18 cellular contexts compared by ENCODE assay signal in genomic region chr21:42401164-42401563, GRCh38. TPM values are rescaled to one million over a fixed set of nuclear protein-coding genes. Genes with fewer than 3 reads are reported as not detected.
DNase-seq lines count a peak whose midpoint lies in the region; ATAC-seq, FAIRE-seq and TF ChIP-seq lines count a peak whose summit lies in the region.
"Had no signal": no experiment of that assay in that cellular context is flagged by ENCODE, and none has a peak within 500 bp of the region (broad histone marks: within the 10 kb centered on the region; RNA-seq: fewer than 3 reads in every experiment).

No MANE protein-coding gene starts in this region.

- DNase-seq in activated CD4-positive, alpha-beta T cell treated with anti-CD3 and anti-CD28 coated beads, Interleukin-2, amount 10 ng/mL, durations not matched to agents 7 days and 5 days: no peak
- DNase-seq in activated CD4-positive, alpha-beta T cell treated with anti-CD3 and anti-CD28 coated beads for 48 hours: no peak
- DNase-seq in GM23248: peak; percentile 27
- DNase-seq in activated naive CD8-positive, alpha-beta T cell treated with anti-CD3 and anti-CD28 coated beads, Interleukin-2, amount 10 ng/mL, durations not matched to agents 7 days and 5 days: no peak
- peak in 1 of 2 donors; percentile 51 for DNase-seq in left lung
- DNase-seq in KG1 (lab: John Stamatoyannopoulos, UW): no peak
- DNase-seq in small intestine: no peak
- DNase-seq: activated CD4-positive, CD25-positive, alpha-beta regulatory T cell; HFFc6; NCI-H2171; NCI-H82; posterior cingulate gyrus; stimulated activated naive CD4-positive, alpha-beta T cell had no signal

- no peak overlapping the region for H3K4me3 Mint-ChIP-seq in activated CD4-positive, alpha-beta T cell treated with anti-CD3 and anti-CD28 coated beads, Interleukin-2, amount 10 ng/mL, durations not matched to agents 7 days and 5 days
- peak overlapping the region; percentile 10 for H3K4me3 Mint-ChIP-seq in activated naive CD8-positive, alpha-beta T cell treated with anti-CD3 and anti-CD28 coated beads, Interleukin-2, amount 10 ng/mL, durations not matched to agents 7 days and 5 days
- H3K4me3 Mint-ChIP-seq: HFFc6 had no signal

- H3K9ac ChIP-seq in GM23248: no peak overlapping the region

- H4K20me1 ChIP-seq in GM23248 (ENCODE audit: insufficient read depth): no peaks in the 10 kb centered on the region

- no peak overlapping the region for H3K27ac ChIP-seq in GM23248
- H3K27ac ChIP-seq in left lung: no peak overlapping the region
- H3K27ac ChIP-seq in small intestine (ENCODE audit: low read depth in 1 of 2, low read length in 1 of 2): no peak overlapping the region
- H3K27ac ChIP-seq: ascending aorta, RWPE1 had no signal

- no peaks in the 10 kb centered on the region for H3K9me3 ChIP-seq in GM23248 (ENCODE audit: low read depth)
- H3K9me3 ChIP-seq in left lung: peaks cover 0 to 4% of the 10 kb centered on the region in 2 donors
- H3K9me3 ChIP-seq in small intestine (ENCODE audit: control insufficient read depth, low read depth): no peaks in the 10 kb centered on the region
- H3K9me3 ChIP-seq: ascending aorta had no signal

- no peaks in the 10 kb centered on the region for H3K79me2 ChIP-seq in GM23248 (ENCODE audit: insufficient read depth)

- CTCF ChIA-PET in activated CD4-positive, alpha-beta T cell treated with anti-CD3 and anti-CD28 coated beads, Interleukin-2, amount 10 ng/mL, durations not matched to agents 7 days and 5 days (lab: Charles Lee): interaction anchor here (0.9 to 3.4 kb wide), 4 partner anchors 9 to 28 kb away, joined by 3 to 14 read pairs (median 6); no protein-coding TSS in a partner anchor

- H3K4me2 ChIP-seq in GM23248 (ENCODE audit: unreplicated experiment): no peak overlapping the region

- H3K27me3 ChIP-seq in GM23248 (replicated peaks; ENCODE audit: insufficient read depth): no peaks in the 10 kb centered on the region
- H3K27me3 ChIP-seq in left lung: no peaks in the 10 kb centered on the region
- H3K27me3 ChIP-seq in small intestine (ENCODE audit: control insufficient read depth in 2 of 2, insufficient read depth in 2 of 2, low read length in 2 of 2): no peaks in the 10 kb centered on the region
- H3K27me3 ChIP-seq: ascending aorta had no signal

- H3K4me1 ChIP-seq in GM23248 (ENCODE audit: insufficient read depth) (no peaks in the 10 kb centered on the region), left lung (no peaks in the 10 kb centered on the region), small intestine (ENCODE audit: control insufficient read depth in 2 of 2, insufficient read depth in 1 of 2, low read depth in 1 of 2, low read length in 1 of 2) (peaks cover 0 to 2% of the 10 kb centered on the region in 2 donors)
- H3K4me1 ChIP-seq: ascending aorta had no signal

- intact Hi-C loops in left lung (cut with DNase I): no loop called here

- no peak for ATAC-seq in activated naive CD8-positive, alpha-beta T cell treated with anti-CD3 and anti-CD28 coated beads, Interleukin-2, amount 10 ng/mL, durations not matched to agents 7 days and 5 days (ENCODE audit: low read depth)
- ATAC-seq in left lung (peak; percentile 76), GM21786 (IDR thresholded peaks at IDR 0.05; ENCODE audit: unreplicated experiment) (no peak)
- ATAC-seq: left lobe of liver had no signal

- TF ChIP-seq CTCF in left lung (IDR thresholded peaks at IDR 0.05): no peak

- peak overlapping the region; percentile 83 for H3K27ac Mint-ChIP-seq in activated CD4-positive, alpha-beta T cell treated with anti-CD3 and anti-CD28 coated beads, Interleukin-2, amount 10 ng/mL, durations not matched to agents 7 days and 5 days
- H3K27ac Mint-ChIP-seq in activated naive CD8-positive, alpha-beta T cell treated with anti-CD3 and anti-CD28 coated beads, Interleukin-2, amount 10 ng/mL, durations not matched to agents 7 days and 5 days: peak overlapping the region; percentile 89
- H3K27ac Mint-ChIP-seq: HFFc6 had no signal

- H3K4me3 ChIP-seq in GM23248: no peak overlapping the region
- H3K4me3 ChIP-seq in left lung: no peak overlapping the region
- H3K4me3 ChIP-seq in small intestine (ENCODE audit: low read depth in 1 of 2, low read length in 2 of 2): no peak overlapping the region
- H3K4me3 ChIP-seq: ascending aorta had no signal

- H3K36me3 Mint-ChIP-seq in activated CD4-positive, alpha-beta T cell treated with anti-CD3 and anti-CD28 coated beads, Interleukin-2, amount 10 ng/mL, durations not matched to agents 7 days and 5 days (ENCODE audit: low read depth): peaks cover 42% of the 10 kb centered on the region
- peaks cover 23% of the 10 kb centered on the region for H3K36me3 Mint-ChIP-seq in activated naive CD8-positive, alpha-beta T cell treated with anti-CD3 and anti-CD28 coated beads, Interleukin-2, amount 10 ng/mL, durations not matched to agents 7 days and 5 days

- no peaks in the 10 kb centered on the region for H3K9me2 ChIP-seq in GM23248 (ENCODE audit: insufficient read depth)

- H3K36me3 ChIP-seq in GM23248 (ENCODE audit: low read depth): no peaks in the 10 kb centered on the region
- H3K36me3 ChIP-seq in left lung: no peaks in the 10 kb centered on the region
- H3K36me3 ChIP-seq in small intestine (ENCODE audit: control insufficient read depth in 2 of 2, insufficient read depth in 2 of 2, low read length in 2 of 2): no peaks in the 10 kb centered on the region
- H3K36me3 ChIP-seq: ascending aorta had no signal

- no peaks in the 10 kb centered on the region for H3F3A ChIP-seq in GM23248 (ENCODE audit: insufficient read depth)

- FAIRE-seq in small intestine (lab: Jason Lieb, UNC): no peak

- POLR2A ChIA-PET in activated CD4-positive, alpha-beta T cell treated with anti-CD3 and anti-CD28 coated beads, Interleukin-2, amount 10 ng/mL, durations not matched to agents 7 days and 5 days (lab: Charles Lee): no interaction called here
- POLR2A ChIA-PET in activated naive CD8-positive, alpha-beta T cell treated with anti-CD3 and anti-CD28 coated beads, Interleukin-2, amount 10 ng/mL, durations not matched to agents 7 days and 5 days (lab: Charles Lee): interaction anchor here (0.8 to 6.7 kb wide), 4 partner anchors 8 to 49 kb away, joined by 3 to 182 read pairs (median 30); no protein-coding TSS in a partner anchor

- WGBS in GM23248 (ENCODE audit: low coverage in 1 of 2, low lambda C conversion rate in 2 of 2, missing lambda C conversion rate in 2 of 2), 2 experiments: 19 to 23% methylated on average over 3 of the region's 3 CpGs
- WGBS in small intestine, 3 donors: 55 to 67% (median 62%) methylated on average over 3 of the region's 3 CpGs

- in situ Hi-C loops in GM23248 (cut with MboI): no loop called here

- H3K9me3 Mint-ChIP-seq in activated CD4-positive, alpha-beta T cell treated with anti-CD3 and anti-CD28 coated beads, Interleukin-2, amount 10 ng/mL, durations not matched to agents 7 days and 5 days: peaks cover 11% of the 10 kb centered on the region
- peaks cover 6% of the 10 kb centered on the region for H3K9me3 Mint-ChIP-seq in activated naive CD8-positive, alpha-beta T cell treated with anti-CD3 and anti-CD28 coated beads, Interleukin-2, amount 10 ng/mL, durations not matched to agents 7 days and 5 days

- peaks cover 52% of the 10 kb centered on the region for H3K4me1 Mint-ChIP-seq in activated CD4-positive, alpha-beta T cell treated with anti-CD3 and anti-CD28 coated beads, Interleukin-2, amount 10 ng/mL, durations not matched to agents 7 days and 5 days
- peaks cover 45% of the 10 kb centered on the region for H3K4me1 Mint-ChIP-seq in activated naive CD8-positive, alpha-beta T cell treated with anti-CD3 and anti-CD28 coated beads, Interleukin-2, amount 10 ng/mL, durations not matched to agents 7 days and 5 days

- H3K27me3 Mint-ChIP-seq in activated CD4-positive, alpha-beta T cell treated with anti-CD3 and anti-CD28 coated beads, Interleukin-2, amount 10 ng/mL, durations not matched to agents 7 days and 5 days: no peaks in the 10 kb centered on the region
- no peaks in the 10 kb centered on the region for H3K27me3 Mint-ChIP-seq in activated naive CD8-positive, alpha-beta T cell treated with anti-CD3 and anti-CD28 coated beads, Interleukin-2, amount 10 ng/mL, durations not matched to agents 7 days and 5 days

- no peak overlapping the region for H2AFZ ChIP-seq in GM23248

RNA-seq across cellular contexts. Expression of gene UBASH3A, which starts 2.5 kb away (rescaled TPM):
- 10 to 100 TPM; 77.4 to 83.7 TPM for total RNA-seq in activated CD4-positive, alpha-beta T cell treated with anti-CD3 and anti-CD28 coated beads, Interleukin-2, amount 10 ng/mL, durations not matched to agents 7 days and 5 days
- not detected in 2 replicates for total RNA-seq in GM23248 (2014; rRNA removed; shearing (Covaris generic))
- polyA plus RNA-seq in GM23248 (2016; fragmentation: Nextera tagmentation; extraction: Ambion mirVana) (not detected in 2 replicates), small intestine (1 to 10 TPM in 1 of 3 donors, under 1 TPM in 2; 0.42 to 2.4 (median 0.67) TPM)
- total RNA-seq in activated naive CD8-positive, alpha-beta T cell treated with anti-CD3 and anti-CD28 coated beads, Interleukin-2, amount 10 ng/mL, durations not matched to agents 7 days and 5 days: 10 to 100 TPM; 77.8 to 80.2 TPM
- total RNA-seq in left lung: 1 to 10 TPM in 1 of 2 donors, under 1 TPM in 1; 0.67 to 1.3 TPM
- total RNA-seq: HFFc6 had no signal

RNA-seq across cellular contexts. Expression of gene TMPRSS3, which starts 5.3 kb away (rescaled TPM):
- 1 to 10 TPM; 7.4 to 8.9 TPM for total RNA-seq in activated CD4-positive, alpha-beta T cell treated with anti-CD3 and anti-CD28 coated beads, Interleukin-2, amount 10 ng/mL, durations not matched to agents 7 days and 5 days
- total RNA-seq in GM23248 (2014; rRNA removed; shearing (Covaris generic)): not detected in 2 replicates
- polyA plus RNA-seq in GM23248 (2016; fragmentation: Nextera tagmentation; extraction: Ambion mirVana) (not detected in 2 replicates), small intestine (1 to 10 TPM; 1.1 to 9.2 (median 1.1) TPM)
- 10 to 100 TPM in 1 of 2 experiments, 1 to 10 TPM in 1; 7.8 to 10.7 TPM for total RNA-seq in activated naive CD8-positive, alpha-beta T cell treated with anti-CD3 and anti-CD28 coated beads, Interleukin-2, amount 10 ng/mL, durations not matched to agents 7 days and 5 days
- 1 to 10 TPM; 2.9 to 4.8 TPM for total RNA-seq in left lung
- total RNA-seq: ascending aorta, HFFc6, urinary bladder had no signal
- polyA plus RNA-seq: urinary bladder had no signal

RNA-seq across cellular contexts. Expression of gene TFF1, which starts 34.8 kb away (rescaled TPM):
- not detected for total RNA-seq in activated CD4-positive, alpha-beta T cell treated with anti-CD3 and anti-CD28 coated beads, Interleukin-2, amount 10 ng/mL, durations not matched to agents 7 days and 5 days
- total RNA-seq in GM23248 (2014; rRNA removed; shearing (Covaris generic)): not detected in 2 replicates
- not detected in 2 replicates for polyA plus RNA-seq in GM23248 (2016; fragmentation: Nextera tagmentation; extraction: Ambion mirVana)
- not detected for total RNA-seq in activated naive CD8-positive, alpha-beta T cell treated with anti-CD3 and anti-CD28 coated beads, Interleukin-2, amount 10 ng/mL, durations not matched to agents 7 days and 5 days
- total RNA-seq in left lung: not detected
- 100 to 1,000 TPM; 130 to 187 (median 144) TPM for polyA plus RNA-seq in small intestine
- total RNA-seq: ascending aorta, HFFc6, urinary bladder had no signal
- polyA plus RNA-seq: urinary bladder had no signal

RNA-seq across cellular contexts. Expression of gene TFF2, which starts 50.4 kb away (rescaled TPM):
- not detected for total RNA-seq in activated CD4-positive, alpha-beta T cell treated with anti-CD3 and anti-CD28 coated beads, Interleukin-2, amount 10 ng/mL, durations not matched to agents 7 days and 5 days
- not detected in 2 replicates for total RNA-seq in GM23248 (2014; rRNA removed; shearing (Covaris generic))
- polyA plus RNA-seq in GM23248 (2016; fragmentation: Nextera tagmentation; extraction: Ambion mirVana) (not detected in 2 replicates), small intestine (1 to 10 TPM in 2 of 3 donors, not detected in 1; 1.4 to 5.0 TPM)
- not detected for total RNA-seq in activated naive CD8-positive, alpha-beta T cell treated with anti-CD3 and anti-CD28 coated beads, Interleukin-2, amount 10 ng/mL, durations not matched to agents 7 days and 5 days
- total RNA-seq in left lung: not detected
- total RNA-seq: ascending aorta, HFFc6, urinary bladder had no signal
- polyA plus RNA-seq: urinary bladder had no signal

Comparison
In these comparisons a context has a peak if more than half of its experiments do, and no peak if none do; other contexts are left out.
1. RNA of gene UBASH3A, which starts 2.5 kb away (total RNA-seq): 77.4 to 83.7 TPM in activated CD4-positive, alpha-beta T cell treated with anti-CD3 and anti-CD28 coated beads, Interleukin-2, amount 10 ng/mL, durations not matched to agents 7 days and 5 days and 77.8 to 80.2 TPM in activated naive CD8-positive, alpha-beta T cell treated with anti-CD3 and anti-CD28 coated beads, Interleukin-2, amount 10 ng/mL, durations not matched to agents 7 days and 5 days; 0.67 to 1.3 TPM in left lung and not detected in GM23248; every median in the first group is over 10 times any median in the second.